In genomic region chr14:60642270-60642789, GRCh38 we compare ENCODE assay signal across 13 cellular contexts. TPM values are rescaled to one million over a fixed set of nuclear protein-coding genes. Genes with fewer than 3 reads are reported as not detected.
DNase-seq lines count a peak whose midpoint lies in the region; TF ChIP-seq lines count a peak whose summit lies in the region.
"Had no signal": no experiment of that assay in that cellular context is flagged by ENCODE, and none has a peak within 500 bp of the region (broad histone marks: within the 10 kb centered on the region; RNA-seq: fewer than 3 reads in every experiment).

No MANE protein-coding gene starts in this region.

- no peak overlapping the region for H3K4me3 ChIP-seq in endodermal cell (ENCODE audit: low read length)
- peak overlapping the region; percentile 9 to 51 for H3K4me3 ChIP-seq in testis

- H3K36me3 ChIP-seq in endodermal cell (ENCODE audit: control insufficient read depth, insufficient read depth, low read length) (no peaks in the 10 kb centered on the region), testis (ENCODE audit: low read depth, missing control alignments) (no peaks in the 10 kb centered on the region)

- H3K36me3 Mint-ChIP-seq in activated naive CD8-positive, alpha-beta T cell: no peaks in the 10 kb centered on the region
- H3K36me3 Mint-ChIP-seq in activated naive CD8-positive, alpha-beta T cell treated with anti-CD3 and anti-CD28 coated beads for 36 hours: no peaks in the 10 kb centered on the region
- H3K36me3 Mint-ChIP-seq in endodermal cell (ENCODE audit: low read depth): no peaks in the 10 kb centered on the region

- H3K4me1 ChIP-seq in endodermal cell (ENCODE audit: control insufficient read depth, insufficient read depth, low read length) (peaks cover 26% of the 10 kb centered on the region), testis (peaks cover 5% of the 10 kb centered on the region)

- H3K27me3 ChIP-seq in endodermal cell (ENCODE audit: control insufficient read depth, insufficient read depth, low read length, poor library complexity, severe bottlenecking): peaks cover 100% of the 10 kb centered on the region
- H3K27me3 ChIP-seq in testis: no peaks in the 10 kb centered on the region

- TF ChIP-seq CTCF in endodermal cell (conservative IDR thresholded peaks at IDR 0.05) (peak; percentile 22), testis (IDR thresholded peaks at IDR 0.05) (no peak)

- TF ChIP-seq POLR2A in testis (IDR thresholded peaks at IDR 0.05): no peak

- no peaks in the 10 kb centered on the region for H3K9me3 Mint-ChIP-seq in activated naive CD8-positive, alpha-beta T cell (ENCODE audit: low read depth)
- H3K9me3 Mint-ChIP-seq in activated naive CD8-positive, alpha-beta T cell treated with anti-CD3 and anti-CD28 coated beads for 36 hours: no peaks in the 10 kb centered on the region
- H3K9me3 Mint-ChIP-seq in endodermal cell: no peaks in the 10 kb centered on the region

- peaks cover 50% of the 10 kb centered on the region for H3K27me3 Mint-ChIP-seq in activated naive CD8-positive, alpha-beta T cell
- H3K27me3 Mint-ChIP-seq in activated naive CD8-positive, alpha-beta T cell treated with anti-CD3 and anti-CD28 coated beads for 36 hours: peaks cover 96% of the 10 kb centered on the region
- H3K27me3 Mint-ChIP-seq in endodermal cell (ENCODE audit: insufficient read depth): peaks cover 100% of the 10 kb centered on the region

- H3K27ac ChIP-seq in endodermal cell (ENCODE audit: low read depth, low read length): no peak overlapping the region
- no peak overlapping the region for H3K27ac ChIP-seq in testis

- H3K27ac Mint-ChIP-seq in activated naive CD8-positive, alpha-beta T cell: no peak overlapping the region
- no peak overlapping the region for H3K27ac Mint-ChIP-seq in activated naive CD8-positive, alpha-beta T cell treated with anti-CD3 and anti-CD28 coated beads for 36 hours
- H3K27ac Mint-ChIP-seq in endodermal cell: no peak overlapping the region

- intact Hi-C loops in testis (cut with DNase I; ENCODE audit: low total_unique reads): no loop called here

- no peak overlapping the region for H3K9ac ChIP-seq in endodermal cell (ENCODE audit: extremely low read depth, low read length, poor library complexity, severe bottlenecking)

- 2 to 3% methylated on average over 15 to 47 of the region's 47 CpGs for WGBS in endodermal cell (ENCODE audit: insufficient coverage in 1 of 2, insufficient read length in 1 of 2), 2 experiments
- 9% methylated on average over 44 of the region's 47 CpGs; no CpG with 5 or more reads in 1 of the 2 donors for WGBS in testis, 2 donors

- H3K9me3 ChIP-seq in endodermal cell (ENCODE audit: control insufficient read depth, low read length) (no peaks in the 10 kb centered on the region), testis (no peaks in the 10 kb centered on the region)

- peak overlapping the region; percentile 62 for H3K4me3 Mint-ChIP-seq in activated naive CD8-positive, alpha-beta T cell
- no peak overlapping the region for H3K4me3 Mint-ChIP-seq in activated naive CD8-positive, alpha-beta T cell treated with anti-CD3 and anti-CD28 coated beads for 36 hours
- H3K4me3 Mint-ChIP-seq in endodermal cell: peak overlapping the region; percentile 24

- peaks cover 42% of the 10 kb centered on the region for H3K4me1 Mint-ChIP-seq in activated naive CD8-positive, alpha-beta T cell (ENCODE audit: low read depth)
- H3K4me1 Mint-ChIP-seq in activated naive CD8-positive, alpha-beta T cell treated with anti-CD3 and anti-CD28 coated beads for 36 hours: peaks cover 32% of the 10 kb centered on the region
- H3K4me1 Mint-ChIP-seq in endodermal cell: peaks cover 64% of the 10 kb centered on the region

- no peak for DNase-seq in activated naive CD8-positive, alpha-beta T cell treated with anti-CD3 and anti-CD28 coated beads for 36 hours
- DNase-seq in endodermal cell: peak; percentile 86
- DNase-seq in myocyte (ENCODE audit: low read depth): peak; percentile 83
- no peak for DNase-seq in testis
- DNase-seq in COLO668 (lab: John Stamatoyannopoulos, UW; ENCODE audit: unreplicated experiment): no peak
- DNase-seq in NCI-H187 (lab: John Stamatoyannopoulos, UW): no peak
- DNase-seq in NCI-H345 (lab: John Stamatoyannopoulos, UW): no peak
- DNase-seq: ACHN; activated CD4-positive, alpha-beta T cell treated with anti-CD3 and anti-CD28 coated beads, Interleukin-2, amount 50 U/mL, for 48 hours; DMS79; NCI-H2029 treated with DMSO at 0.1 percent for 48 hours; stimulated activated CD4-positive, alpha-beta T cell treated with anti-CD3 and anti-CD28 coated beads, Interleukin-4, amount 100 ng/mL, for 24 hours had no signal

RNA-seq across cellular contexts. Expression of gene SIX1, which starts 6.9 kb away (rescaled TPM):
- not detected for total RNA-seq in activated naive CD8-positive, alpha-beta T cell treated with anti-CD3 and anti-CD28 coated beads for 36 hours
- total RNA-seq in endodermal cell (under 1 TPM in 1 of 2 donors, not detected in 1; 0.13 TPM), myocyte (96.6 and 118 TPM in 2 replicates), testis (1 to 10 TPM; 8.7 to 9.0 TPM)
- polyA plus RNA-seq in endodermal cell (2013, experiment 1 of 2): 4.8 TPM
- polyA plus RNA-seq in endodermal cell (2013, experiment 2 of 2): 4.9 TPM
- polyA plus RNA-seq in myocyte (2012): 26.2 TPM
- polyA plus RNA-seq in testis (ENCODE audit: insufficient read depth, low read depth, low replicate concordance): 3.0 TPM

Comparison
In these comparisons a context has a peak if more than half of its experiments do, and no peak if none do; other contexts are left out.
1. DNase-seq: peak in endodermal cell (single experiment) and myocyte (single experiment); none in activated naive CD8-positive, alpha-beta T cell treated with anti-CD3 and anti-CD28 coated beads for 36 hours (single experiment), testis (single experiment), COLO668 (single experiment), NCI-H187 (0 of 2) and NCI-H345 (single experiment).
2. RNA of gene SIX1, which starts 6.9 kb away (total RNA-seq): 96.6 to 118 TPM in myocyte and 8.7 to 9.0 TPM in testis; 0.13 TPM in endodermal cell and not detected in activated naive CD8-positive, alpha-beta T cell treated with anti-CD3 and anti-CD28 coated beads for 36 hours; every median in the first group is over 4 times any median in the second.